ENCODE assay signal across 8 cellular contexts in the genomic region with DNA sequence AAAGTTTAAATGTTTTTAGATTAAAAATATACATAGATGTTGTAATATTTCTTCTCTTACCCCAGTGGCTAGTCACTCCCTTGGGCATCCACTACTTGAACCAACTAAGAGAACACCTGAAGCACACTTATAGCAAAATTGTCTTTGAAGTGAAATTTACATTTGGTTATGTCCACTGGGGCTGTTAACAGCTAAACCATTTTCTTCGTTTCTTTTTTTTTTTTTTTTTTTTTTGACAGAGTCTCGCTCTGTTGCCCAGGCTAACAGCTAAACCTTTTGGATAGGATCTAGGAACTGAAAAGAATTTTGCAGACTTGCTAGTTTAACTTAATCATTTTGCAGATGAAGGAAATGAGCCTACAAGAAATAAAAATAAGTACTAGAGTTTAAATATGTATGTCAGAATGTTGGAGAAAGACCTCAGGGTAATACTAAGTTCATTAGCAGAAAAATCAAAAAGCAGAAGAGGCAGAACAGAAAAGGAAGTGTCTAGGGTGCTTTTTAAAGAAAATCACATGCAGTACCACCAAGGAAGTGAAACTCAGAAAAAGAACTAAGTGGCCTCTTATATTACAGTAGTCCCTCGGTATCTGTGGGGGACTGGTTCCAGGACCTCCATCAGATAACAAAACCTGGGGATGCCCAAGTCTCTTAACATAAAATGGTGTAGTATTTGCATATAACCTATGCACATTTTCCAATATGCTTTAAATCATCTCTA. TPM values are rescaled to one million over a fixed set of nuclear protein-coding genes. Genes with fewer than 3 reads are reported as not detected.
DNase-seq lines count a peak whose midpoint lies in the region; ATAC-seq, FAIRE-seq and TF ChIP-seq lines count a peak whose summit lies in the region.

No MANE protein-coding gene starts in this region.

- H3K27ac ChIP-seq in right lobe of liver (no peak overlapping the region), HepG2 (ENCODE audit: extremely low read length, insufficient read depth, low read length) (no peak overlapping the region), OCI-LY3 (ENCODE audit: low read length) (peak overlapping the region; percentile 100), upper lobe of right lung (no peak overlapping the region), suprapubic skin (no peak overlapping the region)

- H3K4me1 ChIP-seq in right lobe of liver (no peaks in the 10 kb centered on the region), HepG2 (ENCODE audit: insufficient read depth, low read length) (no peaks in the 10 kb centered on the region), OCI-LY3 (ENCODE audit: low read length) (peaks cover 69% of the 10 kb centered on the region), upper lobe of right lung (peaks cover 4% of the 10 kb centered on the region), suprapubic skin (no peaks in the 10 kb centered on the region)

- H3K79me2 ChIP-seq in HepG2 (ENCODE audit: insufficient read depth, low read length) = no peaks in the 10 kb centered on the region
- peaks cover 9% of the 10 kb centered on the region for H3K79me2 ChIP-seq in OCI-LY3 (ENCODE audit: low read length)

- no peak for FAIRE-seq in HepG2 (lab: Jason Lieb, UNC)

- H3K36me3 ChIP-seq in right lobe of liver (peaks cover 0 to 38% (median 3%) of the 10 kb centered on the region in 4 donors), HepG2 (replicated peaks in 1 of 2; ENCODE audit: control insufficient read depth in 1 of 2, insufficient read depth in 2 of 2, low read length in 2 of 2) (peaks cover 2 to 28% of the 10 kb centered on the region in 2 experiments; a peak in 4 of 5 replicates), OCI-LY3 (replicated peaks; ENCODE audit: low read depth, low read length) (peaks cover 29% of the 10 kb centered on the region), upper lobe of right lung (peaks cover 61% of the 10 kb centered on the region), suprapubic skin (peaks cover 37% of the 10 kb centered on the region)

- TF ChIP-seq POLR2A in right lobe of liver (IDR thresholded peaks at IDR 0.05) = no peak
- no peak for TF ChIP-seq POLR2A in HepG2 (IDR thresholded peaks at IDR 0.05; ENCODE audit: insufficient read depth in 1 of 2, low read depth in 2 of 2, low read length in 2 of 2)
- no peak for TF ChIP-seq POLR2A in suprapubic skin (IDR thresholded peaks at IDR 0.05)

- in situ Hi-C loops in HepG2 (cut with HindIII; ENCODE audit: extremely low pct_ligation_motif_present, low pct_unique_long_range_greater_than_20kb) (no loop called here), GM13977 (cut with MboI; ENCODE audit: low pct_unique_long_range_greater_than_20kb, low sequenced_read_pairs, unreplicated experiment) (no loop called here)

- TF ChIP-seq EP300 in HepG2 (IDR thresholded peaks at IDR 0.05; ENCODE audit: low read depth in 2 of 2, low read length in 2 of 2) (no peak), HepG2 (CRISPR knock-in tag; IDR thresholded peaks at IDR 0.05; ENCODE audit: borderline replicate concordance) (no peak), suprapubic skin (IDR thresholded peaks at IDR 0.05) (no peak)

- H2AFZ ChIP-seq in HepG2 (ENCODE audit: low read length) = no peak overlapping the region
- no peak overlapping the region for H2AFZ ChIP-seq in OCI-LY3 (ENCODE audit: low read depth, low read length)

- TF ChIP-seq CTCF in right lobe of liver (IDR thresholded peaks at IDR 0.05) = no peak
- no peak for TF ChIP-seq CTCF in HepG2 (CRISPR knock-in tag; IDR thresholded peaks at IDR 0.05)
- no peak for TF ChIP-seq CTCF in OCI-LY3 (IDR thresholded peaks at IDR 0.05; ENCODE audit: low read depth, low read length)
- TF ChIP-seq CTCF in upper lobe of right lung (IDR thresholded peaks at IDR 0.05) = no peak
- TF ChIP-seq CTCF in GM13977 (IDR thresholded peaks at IDR 0.05; ENCODE audit: extremely low read depth, insufficient read depth, missing control alignments) = no peak
- TF ChIP-seq CTCF in suprapubic skin (IDR thresholded peaks at IDR 0.05) = no peak

- POLR2A ChIA-PET in HepG2 (lab: Yijun Ruan, JAX) = interaction anchor here (0.6 kb wide), 1 partner anchor 11 kb away, joined by 3 read pairs; no protein-coding TSS in a partner anchor

- H3K4me2 ChIP-seq in HepG2 (ENCODE audit: low read depth, low read length) (no peak overlapping the region), OCI-LY3 (ENCODE audit: low read length) (peak overlapping the region; percentile 81)

- intact Hi-C loops in right lobe of liver (cut with DNase I) = no loop called here
- intact Hi-C loops in HepG2 (cut with micrococcal nuclease; ENCODE audit: unreplicated experiment) = no loop called here
- intact Hi-C loops in upper lobe of right lung (cut with DNase I) = no loop called here

- H3K4me3 ChIP-seq in right lobe of liver (no peak overlapping the region), HepG2 (replicated peaks in 1 of 3; ENCODE audit: insufficient read depth in 1 of 3, low read depth in 2 of 3, low read length in 3 of 3) (no peak overlapping the region), OCI-LY3 (ENCODE audit: low read length) (peak overlapping the region; percentile 59), upper lobe of right lung (no peak overlapping the region), suprapubic skin (no peak overlapping the region)

- WGBS in right lobe of liver (ENCODE audit: insufficient coverage, low coverage, low lambda C conversion rate, missing lambda C conversion rate) = 69% methylated on average over 3 of the region's 3 CpGs
- WGBS in HepG2 (ENCODE audit: low lambda C conversion rate) = 94% methylated on average over 3 of the region's 3 CpGs
- WGBS in suprapubic skin = 85% methylated on average over 3 of the region's 3 CpGs

- no peak for DNase-seq in right lobe of liver
- DNase-seq in HepG2 (ENCODE audit: low spot score) = no peak
- DNase-seq in upper lobe of right lung = no peak
- DNase-seq in GM13977 (ENCODE audit: low spot score) = no peak
- DNase-seq in cerebellar cortex (ENCODE audit: low spot score) = no peak
- no peak for DNase-seq in suprapubic skin (ENCODE audit: low spot score in 2 of 2)

- ATAC-seq in right lobe of liver = peak; percentile 28 to 64 (median 51)
- ATAC-seq in HepG2 = no peak
- ATAC-seq in HG02885 (IDR thresholded peaks at IDR 0.05; ENCODE audit: poor library complexity, unreplicated experiment) = peak; percentile 82
- ATAC-seq in upper lobe of right lung = peak; percentile 84

- H4K20me1 ChIP-seq in HepG2 (ENCODE audit: insufficient read depth, low read length) (no peaks in the 10 kb centered on the region), OCI-LY3 (ENCODE audit: insufficient read depth, low read length) (no peaks in the 10 kb centered on the region)

- H3K9ac ChIP-seq in HepG2 (ENCODE audit: insufficient read depth, low read depth, low read length) (no peak overlapping the region), OCI-LY3 (ENCODE audit: low read length) (peak overlapping the region; percentile 73)

- TF ChIP-seq RAD21 in HepG2 (CRISPR knock-in tag; IDR thresholded peaks at IDR 0.05) = no peak

- CTCF ChIA-PET in HepG2 (lab: Yijun Ruan, JAX; ENCODE audit: low intra/inter-chr PET ratio, low total read pairs) = no interaction called here

- H3K27me3 ChIP-seq in right lobe of liver = no peaks in the 10 kb centered on the region
- no peaks in the 10 kb centered on the region for H3K27me3 ChIP-seq in HepG2 (ENCODE audit: control insufficient read depth in 1 of 2, insufficient read depth in 2 of 2, low read length in 2 of 2)
- H3K27me3 ChIP-seq in OCI-LY3 (ENCODE audit: low read depth, low read length) = no peaks in the 10 kb centered on the region
- H3K27me3 ChIP-seq in upper lobe of right lung = no peaks in the 10 kb centered on the region
- no peaks in the 10 kb centered on the region for H3K27me3 ChIP-seq in suprapubic skin

- BruUV-seq in HepG2 (replicated peaks; lab: Mats Ljungman, UMichigan) = no TSS peak

- H3K9me3 ChIP-seq in right lobe of liver (no peaks in the 10 kb centered on the region), HepG2 (ENCODE audit: low read length) (no peaks in the 10 kb centered on the region), OCI-LY3 (ENCODE audit: insufficient read depth, low read length) (no peaks in the 10 kb centered on the region), upper lobe of right lung (no peaks in the 10 kb centered on the region), suprapubic skin (no peaks in the 10 kb centered on the region)

RNA-seq across cellular contexts. Expression of gene DRAM2, which starts 11.8 kb away (rescaled TPM):
- 10 to 100 TPM; 16.7 to 37.2 (median 22.9) TPM for total RNA-seq in right lobe of liver
- total RNA-seq in HepG2 (2016; rRNA removed; fragmentation: Illumina TruSeq; extraction: Trizol) = 22.9 and 33.2 TPM in 2 replicates
- 10.8 and 11.1 TPM in 2 replicates for total RNA-seq in HepG2 (2016; cell fraction: cytosol; rRNA removed; fragmentation: Illumina TruSeq; extraction: Trizol; ENCODE audit: low read depth)
- 26.1 and 31.2 TPM in 2 replicates for total RNA-seq in HepG2 (2016; cell fraction: insoluble cytoplasmic fraction; rRNA removed; fragmentation: Illumina TruSeq; extraction: Trizol)
- 24.9 and 25.1 TPM in 2 replicates for total RNA-seq in HepG2 (2016; cell fraction: membrane; rRNA removed; fragmentation: Illumina TruSeq; extraction: Trizol)
- 33.7 and 39.3 TPM in 2 replicates for total RNA-seq in HepG2 (2016; cell fraction: nucleus; rRNA removed; fragmentation: Illumina TruSeq; extraction: Trizol)
- 115 and 123 TPM in 2 replicates for polyA plus RNA-seq in HepG2 (2011; rRNA removed)
- polyA plus RNA-seq in HepG2 (2011; cell fraction: cytosol; rRNA removed) = 44.2 and 92.1 TPM in 2 replicates
- polyA plus RNA-seq in HepG2 (2011; cell fraction: nucleus; rRNA removed) = 37.4 and 49.8 TPM in 2 replicates
- polyA plus RNA-seq in HepG2 (2012) = 72.7 and 76.6 TPM in 2 replicates
- 15.3 and 16.5 TPM in 2 replicates for polyA plus RNA-seq in HepG2 (2016; cell fraction: cytosol; fragmentation: Illumina TruSeq; extraction: Trizol; ENCODE audit: low read depth)
- polyA plus RNA-seq in HepG2 (2016; cell fraction: insoluble cytoplasmic fraction; fragmentation: Illumina TruSeq; extraction: Trizol; ENCODE audit: low read depth) = 24.1 and 24.4 TPM in 2 replicates
- 23.4 and 24.7 TPM in 2 replicates for polyA plus RNA-seq in HepG2 (2016; cell fraction: membrane; fragmentation: Illumina TruSeq; extraction: Trizol; ENCODE audit: low read depth)
- polyA plus RNA-seq in HepG2 (2016; cell fraction: nucleus; fragmentation: Illumina TruSeq; extraction: Trizol; ENCODE audit: insufficient read depth, low read depth) = 39.0 and 46.7 TPM in 2 replicates
- polyA minus RNA-seq in HepG2 (2011; rRNA and poly(A)+ RNA removed; ENCODE audit: low replicate concordance) = 43.0 and 52.4 TPM in 2 replicates
- polyA minus RNA-seq in HepG2 (2011; cell fraction: cytosol; rRNA and poly(A)+ RNA removed) = 32.2 and 46.0 TPM in 2 replicates
- polyA minus RNA-seq in HepG2 (2011; cell fraction: nucleus; rRNA and poly(A)+ RNA removed) = 45.6 and 53.0 TPM in 2 replicates
- 50.8 TPM for total RNA-seq in upper lobe of right lung
- 10 to 100 TPM; 24.4 to 37.1 (median 31.1) TPM for total RNA-seq in suprapubic skin

RNA-seq across cellular contexts. Expression of gene CEPT1, which starts 11.9 kb away (rescaled TPM):
- 10 to 100 TPM; 21.9 to 35.0 (median 27.8) TPM for total RNA-seq in right lobe of liver
- 33.6 and 48.2 TPM in 2 replicates for total RNA-seq in HepG2 (2016; rRNA removed; fragmentation: Illumina TruSeq; extraction: Trizol)
- total RNA-seq in HepG2 (2016; cell fraction: cytosol; rRNA removed; fragmentation: Illumina TruSeq; extraction: Trizol; ENCODE audit: low read depth) = 21.9 and 25.2 TPM in 2 replicates
- total RNA-seq in HepG2 (2016; cell fraction: insoluble cytoplasmic fraction; rRNA removed; fragmentation: Illumina TruSeq; extraction: Trizol) = 28.5 and 48.4 TPM in 2 replicates
- total RNA-seq in HepG2 (2016; cell fraction: membrane; rRNA removed; fragmentation: Illumina TruSeq; extraction: Trizol) = 17.5 and 19.8 TPM in 2 replicates
- total RNA-seq in HepG2 (2016; cell fraction: nucleus; rRNA removed; fragmentation: Illumina TruSeq; extraction: Trizol) = 58.5 and 62.9 TPM in 2 replicates
- 33.3 and 35.7 TPM in 2 replicates for polyA plus RNA-seq in HepG2 (2011; rRNA removed)
- 11.9 and 21.3 TPM in 2 replicates for polyA plus RNA-seq in HepG2 (2011; cell fraction: cytosol; rRNA removed)
- polyA plus RNA-seq in HepG2 (2011; cell fraction: nucleus; rRNA removed) = 18.0 and 20.5 TPM in 2 replicates
- polyA plus RNA-seq in HepG2 (2012) = 28.5 and 31.0 TPM in 2 replicates
- 2.4 TPM in 2 replicates for polyA plus RNA-seq in HepG2 (2016; cell fraction: cytosol; fragmentation: Illumina TruSeq; extraction: Trizol; ENCODE audit: low read depth)
- 17.4 and 19.9 TPM in 2 replicates for polyA plus RNA-seq in HepG2 (2016; cell fraction: insoluble cytoplasmic fraction; fragmentation: Illumina TruSeq; extraction: Trizol; ENCODE audit: low read depth)
- polyA plus RNA-seq in HepG2 (2016; cell fraction: membrane; fragmentation: Illumina TruSeq; extraction: Trizol; ENCODE audit: low read depth) = 3.9 and 5.8 TPM in 2 replicates
- 55.8 and 59.0 TPM in 2 replicates for polyA plus RNA-seq in HepG2 (2016; cell fraction: nucleus; fragmentation: Illumina TruSeq; extraction: Trizol; ENCODE audit: insufficient read depth, low read depth)
- 31.1 and 55.3 TPM in 2 replicates for polyA minus RNA-seq in HepG2 (2011; rRNA and poly(A)+ RNA removed; ENCODE audit: low replicate concordance)
- 22.9 and 25.3 TPM in 2 replicates for polyA minus RNA-seq in HepG2 (2011; cell fraction: cytosol; rRNA and poly(A)+ RNA removed)
- polyA minus RNA-seq in HepG2 (2011; cell fraction: nucleus; rRNA and poly(A)+ RNA removed) = 65.7 and 74.1 TPM in 2 replicates
- total RNA-seq in upper lobe of right lung = 57.6 TPM
- 10 to 100 TPM; 29.8 to 50.8 (median 36.9) TPM for total RNA-seq in suprapubic skin
